ENCODE assay signal across 9 cellular contexts in genomic region chr9:63816742-63817621, GRCh38.
DNase-seq lines count a peak whose midpoint lies in the region; ATAC-seq and TF ChIP-seq lines count a peak whose summit lies in the region.
"Had no signal": no experiment of that assay in that cellular context is flagged by ENCODE, and none has a peak within 500 bp of the region (broad histone marks: within the 10 kb centered on the region; RNA-seq: fewer than 3 reads in every experiment).

No MANE protein-coding gene starts in this region.

- ATAC-seq in DND-41 (ENCODE audit: insufficient read depth, low read depth) = peak; percentile 29; the same call in 1 of the 3 replicates
- ATAC-seq in GM21737 (IDR thresholded peaks at IDR 0.05; ENCODE audit: unreplicated experiment) = peak; percentile 68
- peak; percentile 88 for ATAC-seq in Right ventricle myocardium inferior

- H3K9me2 ChIP-seq in MM.1S (replicated peaks; ENCODE audit: insufficient read depth, low read length) = no peaks in the 10 kb centered on the region

- H3K27ac ChIP-seq in DND-41 (ENCODE audit: low read length) (no peak overlapping the region), MM.1S (ENCODE audit: low read length) (no peak overlapping the region)
- H3K27ac ChIP-seq: SK-N-MC had no signal

- H3K9me3 ChIP-seq in DND-41 (ENCODE audit: insufficient read depth, low read length, severe bottlenecking) (peaks cover 7% of the 10 kb centered on the region), MM.1S (replicated peaks; ENCODE audit: insufficient read depth, low read length) (no peaks in the 10 kb centered on the region)

- H3K79me2 ChIP-seq in DND-41 (ENCODE audit: insufficient read depth, low read length) (no peaks in the 10 kb centered on the region), MM.1S (ENCODE audit: low read length) (no peaks in the 10 kb centered on the region)

- intact Hi-C loops in Right ventricle myocardium inferior (cut with DNase I) = no loop called here

- H3K4me3 ChIP-seq in DND-41 (ENCODE audit: low read depth in 1 of 2, low read length in 2 of 2) = no peak overlapping the region
- H3K4me3 ChIP-seq in MM.1S (ENCODE audit: low read length) = peak overlapping the region; percentile 53
- H3K4me3 ChIP-seq: SK-N-MC had no signal

- H4K20me1 ChIP-seq in DND-41 (ENCODE audit: insufficient read depth, low read length) = no peaks in the 10 kb centered on the region
- no peaks in the 10 kb centered on the region for H4K20me1 ChIP-seq in MM.1S (ENCODE audit: insufficient read depth, low read length)

- H3F3A ChIP-seq in MM.1S (ENCODE audit: insufficient read depth, low read length) = no peaks in the 10 kb centered on the region

- no peaks in the 10 kb centered on the region for H3K27me3 ChIP-seq in DND-41 (ENCODE audit: insufficient read depth, low read length, poor library complexity)
- no peaks in the 10 kb centered on the region; the same call in 1 of the 2 replicates for H3K27me3 ChIP-seq in MM.1S (replicated peaks; ENCODE audit: insufficient read depth, low read length)

- DNase-seq in DND-41 (no peak), MM.1S (peak; percentile 78), Right ventricle myocardium inferior (ENCODE audit: missing footprints) (peak; percentile 96), pons (ENCODE audit: low spot score) (peak; percentile 94), ureter (ENCODE audit: low spot score) (peak; percentile 94), NCI-H446 treated with DMSO at 0.1 percent for 48 hours (lab: John Stamatoyannopoulos, UW) (no peak)
- DNase-seq in activated naive CD4-positive, alpha-beta T cell treated with anti-CD3 and anti-CD28 coated beads, Interleukin-2, amount 50 U/mL, for 16 hours = peak; percentile 58

- H3K4me2 ChIP-seq in DND-41 (ENCODE audit: insufficient read depth, low read length) (no peak overlapping the region), MM.1S (ENCODE audit: low read depth, low read length) (peak overlapping the region; percentile 74)

- no peak overlapping the region for H2AFZ ChIP-seq in DND-41 (ENCODE audit: low read depth, low read length)
- peak overlapping the region; percentile 66 for H2AFZ ChIP-seq in MM.1S (ENCODE audit: low read length)

- TF ChIP-seq CTCF in DND-41 (IDR thresholded peaks at IDR 0.05; ENCODE audit: borderline replicate concordance, extremely low read depth, low read length, poor library complexity, severe bottlenecking) (no peak), MM.1S (IDR thresholded peaks at IDR 0.05; ENCODE audit: low read length) (no peak)

- H3K9ac ChIP-seq in DND-41 (ENCODE audit: low read depth, low read length) = no peak overlapping the region
- H3K9ac ChIP-seq in MM.1S (ENCODE audit: low read length) = no peak overlapping the region; the same call in 1 of the 2 replicates

- no peaks in the 10 kb centered on the region for H3K36me3 ChIP-seq in DND-41 (ENCODE audit: insufficient read depth, low read length)
- H3K36me3 ChIP-seq in MM.1S (replicated peaks; ENCODE audit: insufficient read depth, low read length) = no peaks in the 10 kb centered on the region

- no peaks in the 10 kb centered on the region for H3K4me1 ChIP-seq in DND-41 (ENCODE audit: insufficient read depth, low read length)
- 0 out of 2 replicates have a peak, but pooled peaks cover 5% of the 10 kb centered on the region for H3K4me1 ChIP-seq in MM.1S (ENCODE audit: low read length)

Comparison
In these comparisons a context has a peak if more than half of its experiments do, and no peak if none do; other contexts are left out.
1. ATAC-seq: peak in every context shown above with its lines; median percentile 88 in Right ventricle myocardium inferior; 68 in GM21737; 29 in DND-41.
2. DNase-seq: peak in MM.1S (single experiment), activated naive CD4-positive, alpha-beta T cell treated with anti-CD3 and anti-CD28 coated beads, Interleukin-2, amount 50 U/mL, for 16 hours (single experiment), Right ventricle myocardium inferior (single experiment), pons (single experiment) and ureter (single experiment); none in DND-41 (single experiment) and NCI-H446 treated with DMSO at 0.1 percent for 48 hours (single experiment).